Comparison of ENCODE assay signal across 1 cellular context in the genomic region with DNA sequence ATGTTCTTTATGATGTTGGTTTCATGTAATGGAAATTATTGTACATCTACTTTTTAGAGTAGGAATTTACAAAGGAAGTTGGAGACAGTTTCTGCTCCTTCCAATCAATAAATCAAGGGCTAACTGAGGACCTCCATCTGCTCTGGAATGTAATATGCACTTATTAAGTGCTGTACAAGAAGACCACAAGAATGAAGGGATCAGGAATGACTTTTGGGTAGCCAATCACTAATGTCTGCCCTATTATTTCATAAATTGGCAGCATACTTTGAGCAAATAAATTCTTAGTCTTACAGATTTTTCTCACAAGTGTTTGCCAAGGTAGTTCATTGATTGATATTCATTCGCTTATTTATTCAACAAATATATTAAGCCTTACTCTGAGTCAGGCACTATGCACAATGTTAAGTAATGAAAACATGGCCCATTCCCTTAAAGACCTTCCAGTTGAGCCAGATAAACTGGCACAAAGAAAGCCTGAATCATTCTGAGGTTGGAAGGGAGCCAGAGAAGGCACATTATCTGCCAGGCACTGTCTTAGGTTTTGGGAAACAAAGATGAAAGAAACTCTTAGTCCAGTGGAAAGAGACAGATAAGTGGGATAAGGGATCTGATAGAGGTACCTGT.
TF ChIP-seq lines count a peak whose summit lies in the region.

No MANE protein-coding gene starts in this region.

TF ChIP-seq in SK-N-SH, 30 proteins besides CTCF, POLR2A, EP300 and RAD21:
- TF ChIP-seq ELF1 (IDR thresholded peaks at IDR 0.05) (no peak), SMC3 (IDR thresholded peaks at IDR 0.05; ENCODE audit: low read depth, low read length) (no peak), EZH2phosphoT487 (IDR thresholded peaks at IDR 0.05; ENCODE audit: borderline replicate concordance, low read depth) (no peak), USF1 (IDR thresholded peaks at IDR 0.05; ENCODE audit: borderline replicate concordance, low read depth) (no peak), MXI1 (IDR thresholded peaks at IDR 0.05; ENCODE audit: low read depth, low read length) (no peak), POLR2AphosphoS5 (IDR thresholded peaks at IDR 0.05; ENCODE audit: low read depth, low read length) (peak; percentile 29; the same call in 1 of the 2 replicates), JUND (IDR thresholded peaks at IDR 0.05) (peak; percentile 38; the same call in 1 of the 2 replicates), TCF12 (IDR thresholded peaks at IDR 0.05) (peak; percentile 60; the same call in 1 of the 2 replicates), TEAD4 (IDR thresholded peaks at IDR 0.05; ENCODE audit: borderline replicate concordance, insufficient read depth) (peak; percentile 87), SIN3A (IDR thresholded peaks at IDR 0.05; ENCODE audit: borderline replicate concordance, low read depth, low read length) (no peak), GATA2 (CRISPR knock-in tag; IDR thresholded peaks at IDR 0.05) (no peak), YY1 (IDR thresholded peaks at IDR 0.05; ENCODE audit: low read depth) (0 out of 2 replicates have a peak, but pooled peaks have one; percentile 14), RCOR1 (IDR thresholded peaks at IDR 0.05; ENCODE audit: low read length) (no peak), RFX5 (IDR thresholded peaks at IDR 0.05; ENCODE audit: low read length) (no peak), NFIC (IDR thresholded peaks at IDR 0.05; ENCODE audit: borderline replicate concordance) (peak; percentile 90), TAF1 (IDR thresholded peaks at IDR 0.05; ENCODE audit: borderline replicate concordance, low read depth, low read length) (0 out of 2 replicates have a peak, but pooled peaks have one; percentile 9), MEF2A (IDR thresholded peaks at IDR 0.05; ENCODE audit: borderline replicate concordance, low read depth) (no peak), FOSL2 (IDR thresholded peaks at IDR 0.05; ENCODE audit: borderline replicate concordance, low read depth) (peak; percentile 29; the same call in 1 of the 2 replicates), PBX3 (IDR thresholded peaks at IDR 0.05) (peak; percentile 76), NRF1 (IDR thresholded peaks at IDR 0.05; ENCODE audit: low read depth, low read length) (no peak)
- TF ChIP-seq, protein P1, sequence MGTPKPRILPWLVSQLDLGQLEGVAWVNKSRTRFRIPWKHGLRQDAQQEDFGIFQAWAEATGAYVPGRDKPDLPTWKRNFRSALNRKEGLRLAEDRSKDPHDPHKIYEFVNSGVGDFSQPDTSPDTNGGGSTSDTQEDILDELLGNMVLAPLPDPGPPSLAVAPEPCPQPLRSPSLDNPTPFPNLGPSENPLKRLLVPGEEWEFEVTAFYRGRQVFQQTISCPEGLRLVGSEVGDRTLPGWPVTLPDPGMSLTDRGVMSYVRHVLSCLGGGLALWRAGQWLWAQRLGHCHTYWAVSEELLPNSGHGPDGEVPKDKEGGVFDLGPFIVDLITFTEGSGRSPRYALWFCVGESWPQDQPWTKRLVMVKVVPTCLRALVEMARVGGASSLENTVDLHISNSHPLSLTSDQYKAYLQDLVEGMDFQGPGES (IDR thresholded peaks at IDR 0.05; ENCODE audit: low read depth, low read length) = no peak
- TF ChIP-seq, protein P2, sequence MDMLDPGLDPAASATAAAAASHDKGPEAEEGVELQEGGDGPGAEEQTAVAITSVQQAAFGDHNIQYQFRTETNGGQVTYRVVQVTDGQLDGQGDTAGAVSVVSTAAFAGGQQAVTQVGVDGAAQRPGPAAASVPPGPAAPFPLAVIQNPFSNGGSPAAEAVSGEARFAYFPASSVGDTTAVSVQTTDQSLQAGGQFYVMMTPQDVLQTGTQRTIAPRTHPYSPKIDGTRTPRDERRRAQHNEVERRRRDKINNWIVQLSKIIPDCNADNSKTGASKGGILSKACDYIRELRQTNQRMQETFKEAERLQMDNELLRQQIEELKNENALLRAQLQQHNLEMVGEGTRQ (IDR thresholded peaks at IDR 0.05; ENCODE audit: borderline replicate concordance, low read depth, low read length) = no peak
- TF ChIP-seq, protein P3, sequence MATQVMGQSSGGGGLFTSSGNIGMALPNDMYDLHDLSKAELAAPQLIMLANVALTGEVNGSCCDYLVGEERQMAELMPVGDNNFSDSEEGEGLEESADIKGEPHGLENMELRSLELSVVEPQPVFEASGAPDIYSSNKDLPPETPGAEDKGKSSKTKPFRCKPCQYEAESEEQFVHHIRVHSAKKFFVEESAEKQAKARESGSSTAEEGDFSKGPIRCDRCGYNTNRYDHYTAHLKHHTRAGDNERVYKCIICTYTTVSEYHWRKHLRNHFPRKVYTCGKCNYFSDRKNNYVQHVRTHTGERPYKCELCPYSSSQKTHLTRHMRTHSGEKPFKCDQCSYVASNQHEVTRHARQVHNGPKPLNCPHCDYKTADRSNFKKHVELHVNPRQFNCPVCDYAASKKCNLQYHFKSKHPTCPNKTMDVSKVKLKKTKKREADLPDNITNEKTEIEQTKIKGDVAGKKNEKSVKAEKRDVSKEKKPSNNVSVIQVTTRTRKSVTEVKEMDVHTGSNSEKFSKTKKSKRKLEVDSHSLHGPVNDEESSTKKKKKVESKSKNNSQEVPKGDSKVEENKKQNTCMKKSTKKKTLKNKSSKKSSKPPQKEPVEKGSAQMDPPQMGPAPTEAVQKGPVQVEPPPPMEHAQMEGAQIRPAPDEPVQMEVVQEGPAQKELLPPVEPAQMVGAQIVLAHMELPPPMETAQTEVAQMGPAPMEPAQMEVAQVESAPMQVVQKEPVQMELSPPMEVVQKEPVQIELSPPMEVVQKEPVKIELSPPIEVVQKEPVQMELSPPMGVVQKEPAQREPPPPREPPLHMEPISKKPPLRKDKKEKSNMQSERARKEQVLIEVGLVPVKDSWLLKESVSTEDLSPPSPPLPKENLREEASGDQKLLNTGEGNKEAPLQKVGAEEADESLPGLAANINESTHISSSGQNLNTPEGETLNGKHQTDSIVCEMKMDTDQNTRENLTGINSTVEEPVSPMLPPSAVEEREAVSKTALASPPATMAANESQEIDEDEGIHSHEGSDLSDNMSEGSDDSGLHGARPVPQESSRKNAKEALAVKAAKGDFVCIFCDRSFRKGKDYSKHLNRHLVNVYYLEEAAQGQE (IDR thresholded peaks at IDR 0.05; ENCODE audit: low read depth, low read length) = no peak
- TF ChIP-seq, protein P4, sequence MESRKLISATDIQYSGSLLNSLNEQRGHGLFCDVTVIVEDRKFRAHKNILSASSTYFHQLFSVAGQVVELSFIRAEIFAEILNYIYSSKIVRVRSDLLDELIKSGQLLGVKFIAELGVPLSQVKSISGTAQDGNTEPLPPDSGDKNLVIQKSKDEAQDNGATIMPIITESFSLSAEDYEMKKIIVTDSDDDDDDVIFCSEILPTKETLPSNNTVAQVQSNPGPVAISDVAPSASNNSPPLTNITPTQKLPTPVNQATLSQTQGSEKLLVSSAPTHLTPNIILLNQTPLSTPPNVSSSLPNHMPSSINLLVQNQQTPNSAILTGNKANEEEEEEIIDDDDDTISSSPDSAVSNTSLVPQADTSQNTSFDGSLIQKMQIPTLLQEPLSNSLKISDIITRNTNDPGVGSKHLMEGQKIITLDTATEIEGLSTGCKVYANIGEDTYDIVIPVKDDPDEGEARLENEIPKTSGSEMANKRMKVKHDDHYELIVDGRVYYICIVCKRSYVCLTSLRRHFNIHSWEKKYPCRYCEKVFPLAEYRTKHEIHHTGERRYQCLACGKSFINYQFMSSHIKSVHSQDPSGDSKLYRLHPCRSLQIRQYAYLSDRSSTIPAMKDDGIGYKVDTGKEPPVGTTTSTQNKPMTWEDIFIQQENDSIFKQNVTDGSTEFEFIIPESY (IDR thresholded peaks at IDR 0.05; ENCODE audit: borderline replicate concordance, low read depth) = no peak
TF ChIP-seq in SK-N-SH: peak in this region for 9.
